In genomic region chr2:44291281-44292248, GRCh38 we compare ENCODE assay signal across 8 cellular contexts. TPM values are rescaled to one million over a fixed set of nuclear protein-coding genes. Genes with fewer than 3 reads are reported as not detected.
DNase-seq lines count a peak whose midpoint lies in the region; ATAC-seq, FAIRE-seq and TF ChIP-seq lines count a peak whose summit lies in the region.

No MANE protein-coding gene starts in this region.

- H3K4me3 ChIP-seq in thoracic aorta = peak overlapping the region; percentile 57

- peak; percentile 51 for TF ChIP-seq CTCF in thoracic aorta (IDR thresholded peaks at IDR 0.05)

- DNase-seq in NCI-H2029 treated with DMSO at 0.1 percent for 48 hours (lab: John Stamatoyannopoulos, UW) = peak; percentile 17
- no peak for DNase-seq in NCI-H2029 (lab: John Stamatoyannopoulos, UW)
- peak; percentile 28 for DNase-seq in NCI-H1105 (lab: John Stamatoyannopoulos, UW)
- peak; percentile 90 for DNase-seq in astrocyte of the hippocampus (ENCODE audit: low read depth, low spot score)
- no peak for DNase-seq in thoracic aorta (ENCODE audit: low spot score)
- DNase-seq in activated CD4-positive, alpha-beta T cell treated with anti-CD3 and anti-CD28 coated beads for 4 hours = no peak

- FAIRE-seq in islet of Langerhans (lab: Jason Lieb, UNC) = peak; percentile 41

- H3K4me1 ChIP-seq in thoracic aorta (ENCODE audit: control insufficient read depth in 1 of 2, low read depth in 2 of 2) = peaks cover 21 to 44% of the 10 kb centered on the region in 2 donors

- H3K36me3 ChIP-seq in thoracic aorta = no peaks in the 10 kb centered on the region

- ATAC-seq in thoracic aorta (ENCODE audit: insufficient number of reproducible peaks, low FRiP score, low read depth) = peak; percentile 8
- no peak for ATAC-seq in GM21390 (IDR thresholded peaks at IDR 0.05; ENCODE audit: unreplicated experiment)

- peak overlapping the region; percentile 12 to 45 for H3K27ac ChIP-seq in thoracic aorta

- H3K27me3 ChIP-seq in thoracic aorta (replicated peaks; ENCODE audit: insufficient read depth) = no peaks in the 10 kb centered on the region

- no peaks in the 10 kb centered on the region for H3K9me3 ChIP-seq in thoracic aorta

RNA-seq across cellular contexts. Expression of gene SLC3A1, which starts 16.3 kb away (rescaled TPM):
- total RNA-seq in thoracic aorta = under 1 TPM; 0.71 to 0.81 TPM

Comparison
In these comparisons a context has a peak if more than half of its experiments do, and no peak if none do; other contexts are left out.
1. DNase-seq: peak in NCI-H2029 treated with DMSO at 0.1 percent for 48 hours (single experiment), NCI-H1105 (single experiment) and astrocyte of the hippocampus (single experiment); none in NCI-H2029 (single experiment), thoracic aorta (single experiment) and activated CD4-positive, alpha-beta T cell treated with anti-CD3 and anti-CD28 coated beads for 4 hours (0 of 2).